Comparison of ENCODE assay signal across 1 cellular context in genomic region chr12:71439362-71439612, GRCh38.
TF ChIP-seq lines count a peak whose summit lies in the region.

No MANE protein-coding gene starts in this region.

TF ChIP-seq in GM23338, 12 proteins besides CTCF, POLR2A, EP300 and RAD21 (continued from another document):
- TF ChIP-seq EZH2 (IDR thresholded peaks at IDR 0.05; ENCODE audit: low read depth, unreplicated experiment) (peak; percentile 40), STAT1 (IDR thresholded peaks at IDR 0.05; ENCODE audit: unreplicated experiment) (no peak), ZNF331 (CRISPR knock-in tag; IDR thresholded peaks at IDR 0.05; ENCODE audit: low read depth) (no peak)
